8 cellular contexts compared by ENCODE assay signal in the genomic region with DNA sequence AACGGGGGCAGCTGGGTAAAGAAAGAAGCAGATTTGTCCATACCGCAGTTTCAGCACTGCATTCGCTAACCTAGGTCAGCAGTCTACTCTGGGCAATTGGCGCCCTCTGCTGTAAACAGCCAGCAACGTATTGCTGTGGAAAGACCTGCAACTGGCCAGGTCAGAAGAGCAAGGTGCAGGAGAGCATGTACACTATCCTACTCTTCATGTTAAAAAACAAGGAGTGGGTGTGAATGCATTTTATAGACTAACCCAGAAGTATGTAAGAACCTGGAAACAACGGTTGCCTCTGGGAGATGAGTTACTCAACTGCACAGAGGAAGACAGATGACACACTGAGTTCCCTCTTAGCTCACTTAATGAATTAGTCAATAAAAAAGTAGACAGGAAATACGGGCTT. TPM values are rescaled to one million over a fixed set of nuclear protein-coding genes. Genes with fewer than 3 reads are reported as not detected.
DNase-seq lines count a peak whose midpoint lies in the region; ATAC-seq and TF ChIP-seq lines count a peak whose summit lies in the region.

No MANE protein-coding gene starts in this region.

- H3K36me3 Mint-ChIP-seq in natural killer cell: no peaks in the 10 kb centered on the region
- H3K36me3 Mint-ChIP-seq in stimulated activated naive B cell treated with anti-CD40 and anti-IgM and Interleukin-4, amounts not matched to agents 10 μg/mL and 1 μg/mL and 100 μg/mL, for 72 hours: peaks cover 27 to 36% of the 10 kb centered on the region in 2 donors

- peak; percentile 53 for DNase-seq in COLO668 (lab: John Stamatoyannopoulos, UW; ENCODE audit: unreplicated experiment)
- DNase-seq in NOMO-1 treated with DMSO at 0.1 percent for 48 hours (lab: John Stamatoyannopoulos, UW; ENCODE audit: unreplicated experiment): peak; percentile 68
- peak; percentile 34 for DNase-seq in activated CD8-positive, alpha-beta memory T cell treated with anti-CD3 and anti-CD28 coated beads, Interleukin-2, amount 50 U/mL, for 24 hours (ENCODE audit: extremely low read depth)
- DNase-seq in epithelial cell of prostate (ENCODE audit: low read depth, low spot score): peak; percentile 31
- DNase-seq in natural killer cell: peak; percentile 41
- peak; percentile 45 for DNase-seq in stimulated activated naive B cell treated with anti-CD40 and anti-IgM and Interleukin-4, amounts not matched to agents 10 μg/mL and 1 μg/mL and 100 μg/mL, for 72 hours

- H3K27ac Mint-ChIP-seq in natural killer cell: no peak overlapping the region
- no peak overlapping the region for H3K27ac Mint-ChIP-seq in stimulated activated naive B cell treated with anti-CD40 and anti-IgM and Interleukin-4, amounts not matched to agents 10 μg/mL and 1 μg/mL and 100 μg/mL, for 72 hours

- ATAC-seq in GM19438 (IDR thresholded peaks at IDR 0.05; ENCODE audit: low read depth, unreplicated experiment) (peak; percentile 74), HG03469 (IDR thresholded peaks at IDR 0.05; ENCODE audit: unreplicated experiment) (peak; percentile 86), natural killer cell (peak; percentile 91 to 99 (median 97))
- ATAC-seq in stimulated activated naive B cell treated with anti-CD40 and anti-IgM and Interleukin-4, amounts not matched to agents 10 μg/mL and 1 μg/mL and 100 μg/mL, for 72 hours (replicated peaks): peak; percentile 98 to 99

- intact Hi-C loops in natural killer cell (cut with micrococcal nuclease): loop anchor here (1.0 kb wide), 1 partner anchor 39 kb away; no protein-coding TSS in a partner anchor

- H3K4me3 Mint-ChIP-seq in natural killer cell: no peak overlapping the region
- H3K4me3 Mint-ChIP-seq in stimulated activated naive B cell treated with anti-CD40 and anti-IgM and Interleukin-4, amounts not matched to agents 10 μg/mL and 1 μg/mL and 100 μg/mL, for 72 hours: no peak overlapping the region

- H3K9me3 Mint-ChIP-seq in natural killer cell: no peaks in the 10 kb centered on the region
- H3K9me3 Mint-ChIP-seq in stimulated activated naive B cell treated with anti-CD40 and anti-IgM and Interleukin-4, amounts not matched to agents 10 μg/mL and 1 μg/mL and 100 μg/mL, for 72 hours: no peaks in the 10 kb centered on the region

- TF ChIP-seq CTCF in natural killer cell (IDR thresholded peaks at IDR 0.05): peak; percentile 66

- H3K27me3 Mint-ChIP-seq in natural killer cell (ENCODE audit: low read depth in 2 of 2): no peaks in the 10 kb centered on the region
- H3K27me3 Mint-ChIP-seq in stimulated activated naive B cell treated with anti-CD40 and anti-IgM and Interleukin-4, amounts not matched to agents 10 μg/mL and 1 μg/mL and 100 μg/mL, for 72 hours: no peaks in the 10 kb centered on the region

- H3K27ac ChIP-seq in epithelial cell of prostate: peak overlapping the region; percentile 61

- H3K4me1 Mint-ChIP-seq in natural killer cell: peaks cover 34 to 38% of the 10 kb centered on the region in 2 donors
- peaks cover 22 to 26% of the 10 kb centered on the region in 2 donors for H3K4me1 Mint-ChIP-seq in stimulated activated naive B cell treated with anti-CD40 and anti-IgM and Interleukin-4, amounts not matched to agents 10 μg/mL and 1 μg/mL and 100 μg/mL, for 72 hours

RNA-seq across cellular contexts. Expression of gene MRPS5, which starts 6.2 kb away (rescaled TPM):
- 10 to 100 TPM; 26.4 to 40.0 (median 29.8) TPM for total RNA-seq in natural killer cell

RNA-seq across cellular contexts. Expression of gene ZNF514, which starts 44.2 kb away (rescaled TPM):
- 10 to 100 TPM; 12.4 to 26.0 (median 12.8) TPM for total RNA-seq in natural killer cell

RNA-seq across cellular contexts. Expression of gene ZNF2, which starts 50.2 kb away (rescaled TPM):
- total RNA-seq in natural killer cell: 1 to 10 TPM in 2 of 3 donors, under 1 TPM in 1; 0.96 to 2.7 (median 2.4) TPM

Comparison
In these comparisons a context has a peak if more than half of its experiments do, and no peak if none do; other contexts are left out.
1. Peak in every context shown above with its lines: DNase-seq, ATAC-seq and H3K27ac ChIP-seq.